17 cellular contexts compared by ENCODE assay signal in the genomic region with DNA sequence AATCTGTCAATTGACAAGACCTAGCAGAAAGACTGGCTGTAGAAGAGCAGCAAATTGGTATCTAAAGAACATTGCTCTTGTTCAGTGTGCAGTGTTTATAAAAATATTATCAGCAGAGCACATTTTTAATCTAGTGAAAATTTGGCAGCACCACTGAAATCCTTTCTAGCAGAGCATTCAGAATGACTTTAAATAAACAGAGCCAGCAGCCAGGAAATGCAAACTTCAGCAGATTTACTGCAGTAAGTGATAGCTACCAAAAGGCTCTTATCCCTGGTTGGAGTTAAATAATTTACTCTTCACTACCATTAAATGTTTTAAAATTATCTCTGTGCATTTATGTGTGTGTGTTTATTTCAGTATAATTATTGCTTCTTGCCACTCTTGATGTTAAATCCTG.
DNase-seq lines count a peak whose midpoint lies in the region; ATAC-seq and TF ChIP-seq lines count a peak whose summit lies in the region.
"Had no signal": no experiment of that assay in that cellular context is flagged by ENCODE, and none has a peak within 500 bp of the region (broad histone marks: within the 10 kb centered on the region; RNA-seq: fewer than 3 reads in every experiment).

No MANE protein-coding gene starts in this region.

- H3K4me1 Mint-ChIP-seq in CD8-positive, alpha-beta memory T cell = no peaks in the 10 kb centered on the region
- H3K4me1 Mint-ChIP-seq: CD4-positive, alpha-beta memory T cell had no signal

- no peak overlapping the region for H3K14ac ChIP-seq in neuronal stem cell (ENCODE audit: low read length)

- ATAC-seq in Right ventricle myocardium superior (ENCODE audit: poor library complexity) = peak; percentile 67
- ATAC-seq in GM19324 (IDR thresholded peaks at IDR 0.05; ENCODE audit: low FRiP score, unreplicated experiment) = no peak
- no peak for ATAC-seq in GM18867 (IDR thresholded peaks at IDR 0.05; ENCODE audit: unreplicated experiment)

- no peaks in the 10 kb centered on the region for H3K27me3 Mint-ChIP-seq in CD8-positive, alpha-beta memory T cell

- peak overlapping the region; percentile 67 for H3K27ac ChIP-seq in VCaP
- no peak overlapping the region for H3K27ac ChIP-seq in neuronal stem cell (replicated peaks; ENCODE audit: low read length)
- H3K27ac ChIP-seq in CD8-positive, alpha-beta memory T cell (ENCODE audit: low read depth, low read length) = no peak overlapping the region
- H3K27ac ChIP-seq: tibial nerve had no signal

- H3K36me3 Mint-ChIP-seq in CD8-positive, alpha-beta memory T cell = no peaks in the 10 kb centered on the region
- H3K36me3 Mint-ChIP-seq: CD4-positive, alpha-beta memory T cell had no signal

- no peak overlapping the region for H3K27ac Mint-ChIP-seq in CD8-positive, alpha-beta memory T cell
- H3K27ac Mint-ChIP-seq: CD4-positive, alpha-beta memory T cell; T-helper 1 cell treated with Interleukin-12 subunit alpha and Interleukin-12 subunit beta and Interleukin-4 antibody, amounts not matched to agents 30 μg/mL and 1 μg/mL, for 36 hours had no signal

- intact Hi-C loops in Right ventricle myocardium superior (cut with DNase I) = no loop called here

- no peak overlapping the region for H4K8ac ChIP-seq in neuronal stem cell (ENCODE audit: low read depth, low read length)

- H3K4me3 Mint-ChIP-seq in CD8-positive, alpha-beta memory T cell = no peak overlapping the region
- H3K4me3 Mint-ChIP-seq: CD4-positive, alpha-beta memory T cell; T-helper 1 cell treated with Interleukin-12 subunit alpha and Interleukin-12 subunit beta and Interleukin-4 antibody, amounts not matched to agents 30 μg/mL and 1 μg/mL, for 36 hours had no signal

- no peaks in the 10 kb centered on the region for H3K36me3 ChIP-seq in neuronal stem cell (replicated peaks in 1 of 2; ENCODE audit: control insufficient read depth in 2 of 2, insufficient read depth in 2 of 2, low read length in 2 of 2)
- H3K36me3 ChIP-seq in CD8-positive, alpha-beta memory T cell (ENCODE audit: insufficient read depth, low read length) = no peaks in the 10 kb centered on the region
- H3K36me3 ChIP-seq: tibial nerve had no signal

- H3K27me3 ChIP-seq in neuronal stem cell (ENCODE audit: control insufficient read depth in 3 of 3, insufficient read depth in 3 of 3, low read depth in 1 of 3, low read length in 3 of 3) = no peaks in the 10 kb centered on the region
- no peaks in the 10 kb centered on the region for H3K27me3 ChIP-seq in CD8-positive, alpha-beta memory T cell (ENCODE audit: insufficient read depth, low read length, poor library complexity, severe bottlenecking)
- H3K27me3 ChIP-seq: tibial nerve had no signal

- H3K4me3 ChIP-seq in neuronal stem cell (ENCODE audit: low read length in 2 of 2) = no peak overlapping the region
- H3K4me3 ChIP-seq in CD8-positive, alpha-beta memory T cell (ENCODE audit: low read length) = no peak overlapping the region
- H3K4me3 ChIP-seq: tibial nerve had no signal

- H3K4ac ChIP-seq in neuronal stem cell (ENCODE audit: low read length) = no peak overlapping the region

- no peak overlapping the region for H3K23ac ChIP-seq in neuronal stem cell (ENCODE audit: low read depth, low read length, poor library complexity)

- CTCF ChIA-PET in CD8-positive, alpha-beta memory T cell (lab: Charles Lee) = no interaction called here

- POLR2A ChIA-PET in CD8-positive, alpha-beta memory T cell (lab: Charles Lee) = no interaction called here

- H3K9me3 ChIP-seq in neuronal stem cell (replicated peaks in 1 of 2; ENCODE audit: control insufficient read depth in 2 of 2, insufficient read depth in 1 of 2, low read depth in 1 of 2, low read length in 2 of 2) = no peaks in the 10 kb centered on the region
- H3K9me3 ChIP-seq in CD8-positive, alpha-beta memory T cell (ENCODE audit: low read length) = no peaks in the 10 kb centered on the region
- H3K9me3 ChIP-seq: tibial nerve had no signal

- H2BK5ac ChIP-seq in neuronal stem cell (ENCODE audit: low read length) = no peak overlapping the region

- H3K79me1 ChIP-seq in neuronal stem cell (ENCODE audit: low read depth, low read length) = no peaks in the 10 kb centered on the region

- H2AK5ac ChIP-seq in neuronal stem cell (ENCODE audit: low read depth, low read length) = no peak overlapping the region

- H3K9me3 Mint-ChIP-seq in CD8-positive, alpha-beta memory T cell = no peaks in the 10 kb centered on the region
- H3K9me3 Mint-ChIP-seq: CD4-positive, alpha-beta memory T cell; T-helper 1 cell treated with Interleukin-12 subunit alpha and Interleukin-12 subunit beta and Interleukin-4 antibody, amounts not matched to agents 30 μg/mL and 1 μg/mL, for 36 hours had no signal

- peak overlapping the region; percentile 46 for H2AFZ ChIP-seq in neuronal stem cell (ENCODE audit: low read length)

- no peak overlapping the region for H3K18ac ChIP-seq in neuronal stem cell (ENCODE audit: low read length)

- H2BK15ac ChIP-seq in neuronal stem cell (ENCODE audit: low read length) = no peak overlapping the region

- no peak overlapping the region for H4K91ac ChIP-seq in neuronal stem cell (ENCODE audit: low read depth, low read length, poor library complexity)

- no peak overlapping the region for H2BK12ac ChIP-seq in neuronal stem cell (ENCODE audit: low read length)

- DNase-seq in NCI-H1105 treated with DMSO at 0.1 percent for 48 hours (lab: John Stamatoyannopoulos, UW) (peak; percentile 82), Right ventricle myocardium superior (no peak), neuronal stem cell (ENCODE audit: low spot score) (no peak), SW 1271 (lab: John Stamatoyannopoulos, UW) (no peak)
- DNase-seq in CD8-positive, alpha-beta memory T cell = no peak
- DNase-seq: activated T-cell treated with anti-CD3 and anti-CD28 coated beads, Interleukin-2, amount 50 U/mL, for 1 hour; amniotic stem cell; CD4-positive, alpha-beta memory T cell; effector CD8-positive, alpha-beta T cell; mammary epithelial cell; NCI-H1694; stimulated activated CD4-positive, alpha-beta T cell treated with anti-CD3 and anti-CD28 coated beads, Interleukin-15, amount 100 ng/mL, for 24 hours had no signal

- no peak overlapping the region for H3K9ac ChIP-seq in neuronal stem cell (ENCODE audit: low read depth, low read length, poor library complexity)

- peaks cover 0 to 9% of the 10 kb centered on the region in 2 donors for H3K4me1 ChIP-seq in neuronal stem cell (ENCODE audit: control insufficient read depth in 2 of 2, insufficient read depth in 1 of 2, low read depth in 1 of 2, low read length in 2 of 2)
- H3K4me1 ChIP-seq in CD8-positive, alpha-beta memory T cell (ENCODE audit: insufficient read depth, low read length) = no peaks in the 10 kb centered on the region

- TF ChIP-seq CTCF in VCaP (conservative IDR thresholded peaks at IDR 0.05) = no peak

- H2BK120ac ChIP-seq in neuronal stem cell (ENCODE audit: low read depth, low read length) = no peak overlapping the region

- no peak overlapping the region for H3K4me2 ChIP-seq in neuronal stem cell (ENCODE audit: insufficient read depth, low read length, poor library complexity, severe bottlenecking)
